Comparison of ENCODE assay signal across 7 cellular contexts in genomic region chrX:101408530-101408836, GRCh38. TPM values are rescaled to one million over a fixed set of nuclear protein-coding genes. Genes with fewer than 3 reads are reported as not detected.
DNase-seq lines count a peak whose midpoint lies in the region; TF ChIP-seq lines count a peak whose summit lies in the region.

No MANE protein-coding gene starts in this region.

- peak overlapping the region; percentile 96; the same call in 1 of the 2 replicates for H3K14ac ChIP-seq in H9 (ENCODE audit: insufficient read depth, low read length)

- H2BK12ac ChIP-seq in H9 (ENCODE audit: insufficient read length, low read depth, low read length), result no peak overlapping the region

- H3K4me1 ChIP-seq in H9 (ENCODE audit: insufficient read depth, low read length), result no peaks in the 10 kb centered on the region
- no peaks in the 10 kb centered on the region for H3K4me1 ChIP-seq in SJSA1 (replicated peaks)

- H4K8ac ChIP-seq in H9 (replicated peaks; ENCODE audit: insufficient read length, low read depth, low read length), result no peak overlapping the region

- H3K36me3 Mint-ChIP-seq in H9 (ENCODE audit: insufficient read depth in 1 of 3, low read depth in 3 of 3), result peaks cover 20 to 34% (median 25%) of the 10 kb centered on the region in 3 experiments

- peak overlapping the region; percentile 59 for H3K4me2 ChIP-seq in H9 (ENCODE audit: insufficient read depth, insufficient read length, low read length)

- H3K9me3 Mint-ChIP-seq in H9, result peaks cover 59 to 68% of the 10 kb centered on the region in 2 experiments

- peaks cover 7% of the 10 kb centered on the region; the same call in 1 of the 2 replicates for H3K79me2 ChIP-seq in H9 (ENCODE audit: insufficient read depth, low read length)

- H3K4me3 Mint-ChIP-seq in H9, result peak overlapping the region; percentile 92 to 95

- H2BK120ac ChIP-seq in H9 (ENCODE audit: low read depth, low read length, poor library complexity, severe bottlenecking), result no peak overlapping the region

- no peak overlapping the region for H2BK5ac ChIP-seq in H9 (ENCODE audit: insufficient read length, low read length)

- H3K4me1 Mint-ChIP-seq in H9, result peaks cover 5 to 11% of the 10 kb centered on the region in 2 experiments; a peak in 3 of 4 replicates

- H2BK15ac ChIP-seq in H9 (ENCODE audit: low read depth, low read length), result no peak overlapping the region

- no peak overlapping the region for H3K56ac ChIP-seq in H9 (ENCODE audit: insufficient read length, low read depth, low read length)

- no peak overlapping the region for H3K4ac ChIP-seq in H9 (ENCODE audit: low read depth, low read length)

- H3K27ac Mint-ChIP-seq in H9, result peak overlapping the region; percentile 94 to 99 (median 98)

- H3K18ac ChIP-seq in H9 (ENCODE audit: insufficient read length, low read depth, low read length), result peak overlapping the region; percentile 66

- H3K4me3 ChIP-seq in SJSA1, result peak overlapping the region; percentile 59
- H3K4me3 ChIP-seq in foreskin fibroblast (ENCODE audit: low read depth in 1 of 2, low read length in 2 of 2), result peak overlapping the region; percentile 65 to 97
- H3K4me3 ChIP-seq in skeletal muscle cell (ENCODE audit: low read depth, low read length), result peak overlapping the region; percentile 66

- H4K5ac ChIP-seq in H9 (ENCODE audit: insufficient read length, low read depth, low read length), result no peak overlapping the region

- H3K9me3 ChIP-seq in H9 (ENCODE audit: control insufficient read depth, low read depth, low read length), result peaks cover 17% of the 10 kb centered on the region
- no peaks in the 10 kb centered on the region for H3K9me3 ChIP-seq in SJSA1 (replicated peaks)

- H3K36me3 ChIP-seq in SJSA1, result peaks cover 6% of the 10 kb centered on the region

- H3K27ac ChIP-seq in H9 (ENCODE audit: insufficient read length, low read depth, low read length), result peak overlapping the region; percentile 54
- H3K27ac ChIP-seq in SJSA1, result peak overlapping the region; percentile 97

- H3K23me2 ChIP-seq in H9 (ENCODE audit: insufficient read length, low read depth, low read length, poor library complexity, severe bottlenecking), result peaks cover 4% of the 10 kb centered on the region

- no peak overlapping the region for H3K23ac ChIP-seq in H9 (ENCODE audit: insufficient read length, low read depth, low read length)

- H3T11ph ChIP-seq in H9 (ENCODE audit: low read length), result no peak overlapping the region

- no peak for DNase-seq in H9
- DNase-seq in SJSA1 (ENCODE audit: low read depth in 1 of 2, low spot score in 2 of 2), result no peak
- DNase-seq in foreskin fibroblast, result no peak
- DNase-seq in skeletal muscle cell (ENCODE audit: low read depth), result no peak
- DNase-seq in NK-92 (lab: John Stamatoyannopoulos, UW; ENCODE audit: unreplicated experiment), result no peak
- no peak for DNase-seq in NCI-H1092 treated with DMSO at 0.1 percent for 48 hours (lab: John Stamatoyannopoulos, UW)
- DNase-seq in COLO668 (lab: John Stamatoyannopoulos, UW; ENCODE audit: unreplicated experiment), result no peak

- H4K20me1 ChIP-seq in H9 (ENCODE audit: control insufficient read depth, insufficient read depth, insufficient read length), result no peaks in the 10 kb centered on the region

- H3K27me3 ChIP-seq in H9 (ENCODE audit: insufficient read depth, low read length) (no peaks in the 10 kb centered on the region), SJSA1 (replicated peaks) (no peaks in the 10 kb centered on the region)

- H4K91ac ChIP-seq in H9 (ENCODE audit: insufficient read length, low read depth, low read length), result no peak overlapping the region

- no peak overlapping the region for H2AK5ac ChIP-seq in H9 (ENCODE audit: insufficient read length, low read length)

- no peak for TF ChIP-seq CTCF in H9 (conservative IDR thresholded peaks at IDR 0.05)
- TF ChIP-seq CTCF in foreskin fibroblast (IDR thresholded peaks at IDR 0.05; ENCODE audit: low read depth, low read length), result no peak

- no peaks in the 10 kb centered on the region for H3K79me1 ChIP-seq in H9 (ENCODE audit: insufficient read depth, low read depth, low read length, poor library complexity, severe bottlenecking)

- no peak overlapping the region for H2BK20ac ChIP-seq in H9 (ENCODE audit: low read depth, low read length, poor library complexity, severe bottlenecking)

- no CpG with 5 or more reads among the region's 8 CpGs for WGBS in H9 (ENCODE audit: extremely low coverage, insufficient read length, low lambda C conversion rate)

- H2AFZ ChIP-seq in H9 (ENCODE audit: low read length), result no peak overlapping the region

- H3K9ac ChIP-seq in H9 (ENCODE audit: extremely low read depth, insufficient read length, low read length), result peak overlapping the region; percentile 95

- H3K27me3 Mint-ChIP-seq in H9 (ENCODE audit: low read depth), result peaks cover 1% of the 10 kb centered on the region; the same call in 1 of the 2 replicates

RNA-seq across cellular contexts. Expression of gene HNRNPH2, which starts 0.5 kb away (rescaled TPM):
- 60.2 and 63.2 TPM in 2 replicates for total RNA-seq in H9 (2021)
- total RNA-seq in SJSA1 (2014; rRNA removed; shearing (Covaris generic)), result 58.9 and 71.8 TPM in 2 replicates

RNA-seq across cellular contexts. Expression of gene GLA, which starts 0.8 kb away (rescaled TPM):
- 40.3 and 41.9 TPM in 2 replicates for total RNA-seq in H9 (2021)
- total RNA-seq in SJSA1 (2014; rRNA removed; shearing (Covaris generic)), result 47.6 and 51.7 TPM in 2 replicates

RNA-seq across cellular contexts. Expression of gene RPL36A, which starts 17.7 kb away (rescaled TPM):
- 411 and 428 TPM in 2 replicates for total RNA-seq in H9 (2021)
- total RNA-seq in SJSA1 (2014; rRNA removed; shearing (Covaris generic)), result 1,028 and 2,711 TPM in 2 replicates

RNA-seq across cellular contexts. Expression of gene BTK, which starts 22.5 kb away (rescaled TPM):
- total RNA-seq in H9 (2021), result 0.09 and 0.35 TPM in 2 replicates
- total RNA-seq in SJSA1 (2014; rRNA removed; shearing (Covaris generic)), result not detected in 2 replicates

RNA-seq across cellular contexts. Expression of gene TIMM8A, which starts 59.9 kb away (rescaled TPM):
- total RNA-seq in H9 (2021), result 38.9 and 40.2 TPM in 2 replicates
- 0.94 and 3.7 TPM in 2 replicates for total RNA-seq in SJSA1 (2014; rRNA removed; shearing (Covaris generic))
